In genomic region chr1:36539526-36539925, GRCh38 we compare ENCODE assay signal across 1 cellular context.
TF ChIP-seq lines count a peak whose summit lies in the region.

No MANE protein-coding gene starts in this region.

TF ChIP-seq in HepG2, 621 proteins besides CTCF, POLR2A, EP300 and RAD21:
- TF ChIP-seq TCF7 (IDR thresholded peaks at IDR 0.05; ENCODE audit: low read depth): no peak
- TF ChIP-seq AHDC1 (CRISPR knock-in tag; IDR thresholded peaks at IDR 0.05; ENCODE audit: borderline replicate concordance): no peak
- peak; percentile 69 for TF ChIP-seq HNF4A (CRISPR knock-in tag; IDR thresholded peaks at IDR 0.05)
- no peak for TF ChIP-seq NBN (conservative IDR thresholded peaks at IDR 0.05)
- TF ChIP-seq ZNF576 (CRISPR knock-in tag; IDR thresholded peaks at IDR 0.05): no peak
- TF ChIP-seq ARID5B (CRISPR knock-in tag; IDR thresholded peaks at IDR 0.05): peak; percentile 22; the same call in 1 of the 2 replicates
- 0 out of 2 replicates have a peak, but pooled peaks have one; percentile 27 for TF ChIP-seq SOX5 (CRISPR knock-in tag; IDR thresholded peaks at IDR 0.05; ENCODE audit: borderline replicate concordance)
- TF ChIP-seq ZNF598 (CRISPR knock-in tag; IDR thresholded peaks at IDR 0.05; ENCODE audit: borderline replicate concordance): no peak
- TF ChIP-seq GATAD2A (CRISPR knock-in tag; IDR thresholded peaks at IDR 0.05): 0 out of 2 replicates have a peak, but pooled peaks have one; percentile 40
- no peak for TF ChIP-seq SOX13 (IDR thresholded peaks at IDR 0.05)
- peak in 1 of 2 experiments; percentile 70; a peak in 2 of 4 replicates for TF ChIP-seq SOX13 (CRISPR knock-in tag; conservative IDR thresholded peaks at IDR 0.05 in 1 of 2, IDR thresholded peaks at IDR 0.05 in 1 of 2)
